Comparison of ENCODE assay signal across 16 cellular contexts in genomic region chr6:132607544-132608233, GRCh38. TPM values are rescaled to one million over a fixed set of nuclear protein-coding genes. Genes with fewer than 3 reads are reported as not detected.
DNase-seq lines count a peak whose midpoint lies in the region; ATAC-seq lines count a peak whose summit lies in the region.
"Had no signal": no experiment of that assay in that cellular context is flagged by ENCODE, and none has a peak within 500 bp of the region (broad histone marks: within the 10 kb centered on the region; RNA-seq: fewer than 3 reads in every experiment).

No MANE protein-coding gene starts in this region.

- DNase-seq in kidney tubule cell (ENCODE audit: low spot score) (peak; percentile 86), NK-92 (lab: John Stamatoyannopoulos, UW; ENCODE audit: unreplicated experiment) (no peak), left ventricle myocardium superior (no peak), UCSD-AML1 (lab: John Stamatoyannopoulos, UW; ENCODE audit: unreplicated experiment) (no peak)
- no peak for DNase-seq in activated naive CD4-positive, alpha-beta T cell (lab: John Stamatoyannopoulos, UW)
- DNase-seq: activated CD8-positive, alpha-beta memory T cell treated with anti-CD3 and anti-CD28 coated beads, Interleukin-2, amount 50 U/mL, for 48 hours; foreskin fibroblast; GOT3; KBM-7; NCI-H526 treated with DMSO at 0.1 percent for 48 hours had no signal

- intact Hi-C loops in left ventricle myocardium superior (cut with micrococcal nuclease): no loop called here

- peak; percentile 68 for ATAC-seq in GM18517 (IDR thresholded peaks at IDR 0.05; ENCODE audit: unreplicated experiment)
- peak; percentile 62 for ATAC-seq in GM21786 (IDR thresholded peaks at IDR 0.05; ENCODE audit: unreplicated experiment)
- peak; percentile 68 for ATAC-seq in HG03378 (IDR thresholded peaks at IDR 0.05; ENCODE audit: unreplicated experiment)
- ATAC-seq in left ventricle myocardium superior: no peak

RNA-seq across cellular contexts. Expression of gene TAAR2, which starts 16.4 kb away (rescaled TPM):
- not detected for total RNA-seq in left ventricle myocardium superior
- total RNA-seq: ascending aorta, mononuclear cell, urinary bladder had no signal

RNA-seq across cellular contexts. Expression of gene TAAR5, which starts 18.1 kb away (rescaled TPM):
- total RNA-seq in left ventricle myocardium superior: not detected
- total RNA-seq: ascending aorta, mononuclear cell, urinary bladder had no signal

RNA-seq across cellular contexts. Expression of gene TAAR6, which starts 37.6 kb away (rescaled TPM):
- not detected for total RNA-seq in left ventricle myocardium superior
- total RNA-seq: ascending aorta, mononuclear cell, urinary bladder had no signal

RNA-seq across cellular contexts. Expression of gene TAAR1, which starts 51.3 kb away (rescaled TPM):
- not detected for total RNA-seq in left ventricle myocardium superior
- total RNA-seq: ascending aorta, mononuclear cell, urinary bladder had no signal

RNA-seq across cellular contexts. Expression of gene TAAR8, which starts 55.2 kb away (rescaled TPM):
- not detected for total RNA-seq in left ventricle myocardium superior
- total RNA-seq: ascending aorta, mononuclear cell, urinary bladder had no signal
